9 cellular contexts compared by ENCODE assay signal in the genomic region with DNA sequence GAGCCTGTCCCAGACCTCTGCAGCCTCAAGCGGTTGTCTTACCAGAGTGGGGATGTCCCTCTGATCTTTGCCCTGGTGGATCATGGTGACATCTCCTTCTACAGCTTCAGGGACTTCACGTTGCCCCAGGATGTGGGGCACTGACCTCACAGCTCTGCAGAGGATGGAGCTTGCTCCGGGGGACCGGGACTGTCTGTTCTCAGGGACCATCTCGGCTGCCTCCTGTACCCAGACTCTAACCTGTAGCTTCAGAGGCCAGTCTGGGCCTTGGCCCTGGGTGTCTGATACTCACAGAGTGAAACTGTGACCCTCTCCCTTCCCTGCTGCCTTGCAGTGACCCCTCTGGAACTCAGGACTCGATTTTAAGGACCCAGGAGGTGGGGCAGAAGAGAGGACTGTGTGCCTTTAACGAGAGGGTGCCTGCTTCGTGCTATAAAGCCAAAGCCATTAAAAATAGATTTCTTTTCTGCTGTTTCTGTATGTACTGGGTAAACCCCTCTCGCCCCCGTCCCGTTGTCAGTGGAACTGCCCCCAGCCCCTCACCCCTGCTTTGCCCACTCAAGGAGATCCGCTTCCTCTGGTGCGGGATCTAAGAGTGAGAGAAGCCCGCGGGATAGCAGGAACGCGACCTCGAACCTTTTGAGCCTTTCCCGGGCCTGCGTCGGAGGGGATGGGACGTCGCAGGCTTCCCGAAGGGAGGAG. TPM values are rescaled to one million over a fixed set of nuclear protein-coding genes. Genes with fewer than 3 reads are reported as not detected.
DNase-seq lines count a peak whose midpoint lies in the region; ATAC-seq and TF ChIP-seq lines count a peak whose summit lies in the region.
"Had no signal": no experiment of that assay in that cellular context is flagged by ENCODE, and none has a peak within 500 bp of the region (broad histone marks: within the 10 kb centered on the region; RNA-seq: fewer than 3 reads in every experiment).

No MANE protein-coding gene starts in this region.

- H4K20me1 ChIP-seq in MM.1S (ENCODE audit: insufficient read depth, low read length) = no peaks in the 10 kb centered on the region

- peak overlapping the region; percentile 96 for H3K4me3 ChIP-seq in MM.1S (ENCODE audit: low read length)
- H3K4me3 ChIP-seq in dorsolateral prefrontal cortex = peak overlapping the region; percentile 43 to 78 (median 66)

- no peaks in the 10 kb centered on the region for H3K27me3 ChIP-seq in MM.1S (replicated peaks; ENCODE audit: insufficient read depth, low read length)
- peaks cover 0 to 4% (median 0%) of the 10 kb centered on the region in 45 donors for H3K27me3 ChIP-seq in dorsolateral prefrontal cortex

- no peaks in the 10 kb centered on the region for H3K9me3 ChIP-seq in MM.1S (replicated peaks; ENCODE audit: insufficient read depth, low read length)

- H3K36me3 Mint-ChIP-seq in naive B cell = no peaks in the 10 kb centered on the region

- peak overlapping the region; percentile 97 for H3K27ac ChIP-seq in 22Rv1
- no peak overlapping the region for H3K27ac ChIP-seq in MM.1S (ENCODE audit: low read length)
- H3K27ac ChIP-seq in dorsolateral prefrontal cortex = peak overlapping the region in 53 of 59 donors; percentile 20 to 87 (median 72)

- H3K4me1 ChIP-seq in MM.1S (ENCODE audit: low read length) = peaks cover 11% of the 10 kb centered on the region

- no peaks in the 10 kb centered on the region for H3K27me3 Mint-ChIP-seq in naive B cell

- no peaks in the 10 kb centered on the region for H3K79me2 ChIP-seq in MM.1S (ENCODE audit: low read length)

- H3K27ac Mint-ChIP-seq in naive B cell = no peak overlapping the region

- DNase-seq in MM.1S (no peak), dorsolateral prefrontal cortex (no peak), naive B cell (peak; percentile 25), inferior parietal cortex (ENCODE audit: extremely low spot score) (no peak), globus pallidus (ENCODE audit: low spot score) (no peak)
- DNase-seq: stimulated activated CD4-positive, alpha-beta T cell treated with anti-CD3 and anti-CD28 coated beads, Interleukin-1b, Interleukin-23, amount 100 ng/mL, for 48 hours had no signal

- H3K9me2 ChIP-seq in MM.1S (replicated peaks; ENCODE audit: insufficient read depth, low read length) = no peaks in the 10 kb centered on the region

- no peaks in the 10 kb centered on the region for H3K9me3 Mint-ChIP-seq in naive B cell

- H3K9ac ChIP-seq in MM.1S (ENCODE audit: low read length) = peak overlapping the region; percentile 85; the same call in 1 of the 2 replicates

- H3K4me1 Mint-ChIP-seq in naive B cell = peaks cover 4 to 17% (median 12%) of the 10 kb centered on the region in 3 donors

- H3K4me3 Mint-ChIP-seq in naive B cell = peak overlapping the region; percentile 65 to 90 (median 78)

- TF ChIP-seq CTCF in 22Rv1 (IDR thresholded peaks at IDR 0.05) (no peak), MM.1S (IDR thresholded peaks at IDR 0.05; ENCODE audit: low read length) (no peak), dorsolateral prefrontal cortex (IDR thresholded peaks at IDR 0.05 in 54 of 56, conservative IDR thresholded peaks at IDR 0.05 in 2 of 56; ENCODE audit: low read depth in 1 of 56, partially characterized antibody in 56 of 56) (no peak)

- no peaks in the 10 kb centered on the region for H3K36me3 ChIP-seq in MM.1S (replicated peaks; ENCODE audit: insufficient read depth, low read length)

- 0 out of 2 replicates have a peak, but pooled peaks cover 3% of the 10 kb centered on the region for H3F3A ChIP-seq in MM.1S (ENCODE audit: insufficient read depth, low read length)

- peak overlapping the region; percentile 82 for H3K4me2 ChIP-seq in MM.1S (ENCODE audit: low read depth, low read length)

- H2AFZ ChIP-seq in MM.1S (ENCODE audit: low read length) = peak overlapping the region; percentile 100; the same call in 1 of the 2 replicates

- ATAC-seq in naive B cell (ENCODE audit: low read depth in 2 of 2) (peak in 1 of 2 donors; percentile 3), HG03139 (IDR thresholded peaks at IDR 0.05; ENCODE audit: unreplicated experiment) (no peak), GM19452 (IDR thresholded peaks at IDR 0.05; ENCODE audit: unreplicated experiment) (no peak)

- intact Hi-C loops in dorsolateral prefrontal cortex (cut with DNase I) = loop anchor here in 1 of 2 donors (5.0 kb wide), 1 partner anchor 197 kb away; no protein-coding TSS in a partner anchor

RNA-seq across cellular contexts. Expression of gene LLGL2, which starts 1.1 kb away (rescaled TPM):
- total RNA-seq in dorsolateral prefrontal cortex = 10 to 100 TPM in 65 of 120 experiments, 1 to 10 TPM in 55; 3.2 to 31.5 (median 10.6) TPM
- 10 to 100 TPM in 3 of 6 donors, 1 to 10 TPM in 3; 6.1 to 14.4 (median 10.4) TPM for polyA plus RNA-seq in naive B cell (ENCODE audit: low read depth in 6 of 6)

RNA-seq across cellular contexts. Expression of gene TSEN54, which starts 8.1 kb away (rescaled TPM):
- total RNA-seq in dorsolateral prefrontal cortex = 10 to 100 TPM; 14.4 to 45.4 (median 27.2) TPM
- polyA plus RNA-seq in naive B cell (ENCODE audit: low read depth in 6 of 6) = 10 to 100 TPM; 18.3 to 42.3 (median 23.7) TPM

RNA-seq across cellular contexts. Expression of gene CASKIN2, which starts 9.1 kb away (rescaled TPM):
- total RNA-seq in dorsolateral prefrontal cortex = 10 to 100 TPM; 23.3 to 80.3 (median 41.6) TPM
- under 1 TPM in 1 of 6 donors, not detected in 5; 0.29 TPM for polyA plus RNA-seq in naive B cell (ENCODE audit: low read depth in 6 of 6)
